In the genomic region with DNA sequence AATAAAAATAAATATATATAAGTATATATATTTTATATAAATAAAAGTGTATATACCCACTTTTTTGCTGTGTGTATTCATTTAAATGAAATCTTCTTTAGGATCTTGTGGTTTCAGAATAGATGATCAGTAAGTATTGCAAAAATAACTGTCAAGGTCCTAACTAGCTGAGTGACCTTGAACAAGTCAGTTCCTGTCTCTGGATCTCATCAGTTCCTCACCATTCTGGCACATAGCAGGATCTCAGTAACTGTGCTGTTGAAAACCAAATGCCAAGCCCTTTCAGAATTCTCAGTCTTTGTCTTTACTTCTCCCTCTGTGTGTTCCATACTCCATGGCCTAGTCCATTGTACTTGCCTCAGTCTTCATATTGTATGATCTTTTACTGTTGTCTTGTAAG, we compare ENCODE assay signal across 19 cellular contexts.
DNase-seq lines count a peak whose midpoint lies in the region; ATAC-seq and TF ChIP-seq lines count a peak whose summit lies in the region.
"Had no signal": no experiment of that assay in that cellular context is flagged by ENCODE, and none has a peak within 500 bp of the region (broad histone marks: within the 10 kb centered on the region; RNA-seq: fewer than 3 reads in every experiment).

No MANE protein-coding gene starts in this region.

- no peaks in the 10 kb centered on the region for H3K27me3 Mint-ChIP-seq in T-cell

- H3K4me3 ChIP-seq in OCI-LY7 (ENCODE audit: low read depth, low read length, poor library complexity, severe bottlenecking) (no peak overlapping the region), epithelial cell of esophagus (ENCODE audit: low read length) (no peak overlapping the region), mucosa of descending colon (no peak overlapping the region)
- H3K4me3 ChIP-seq: HAP-1, SJCRH30 had no signal

- intact Hi-C loops in OCI-LY7 (cut with micrococcal nuclease; ENCODE audit: unreplicated experiment) (no loop called here), mucosa of descending colon (cut with DNase I, micrococcal nuclease) (no loop called here)

- no peaks in the 10 kb centered on the region for H3K9me3 Mint-ChIP-seq in T-cell

- H3K36me3 ChIP-seq in OCI-LY7 (ENCODE audit: insufficient read depth, low read length) (no peaks in the 10 kb centered on the region; the same call in 1 of the 2 replicates), mucosa of descending colon (ENCODE audit: low read depth) (no peaks in the 10 kb centered on the region)
- H3K36me3 ChIP-seq: HAP-1, SJCRH30 had no signal

- H3K79me2 ChIP-seq in OCI-LY7 (ENCODE audit: insufficient read depth, low read depth, low read length) = no peaks in the 10 kb centered on the region

- CTCF ChIA-PET in OCI-LY7 (lab: Charles Lee; ENCODE audit: unreplicated experiment) = no interaction called here
- CTCF ChIA-PET in T-cell (lab: Charles Lee) = no interaction called here

- no peak overlapping the region for H3K4me3 Mint-ChIP-seq in T-cell

- peaks cover 15 to 41% (median 31%) of the 10 kb centered on the region in 3 donors for H3K4me1 Mint-ChIP-seq in T-cell

- no peak overlapping the region for H2AFZ ChIP-seq in OCI-LY7 (ENCODE audit: low read length)

- H3K27ac Mint-ChIP-seq in T-cell = no peak overlapping the region

- POLR2A ChIA-PET in OCI-LY7 (lab: Charles Lee) (interaction anchor here (0.8 to 2.5 kb wide), 3 partner anchors 20 to 99 kb away, joined by 3 to 8 read pairs (median 4); no protein-coding TSS in a partner anchor), T-cell (lab: Charles Lee) (no interaction called here)

- peak overlapping the region; percentile 56 for H3K4me2 ChIP-seq in OCI-LY7 (ENCODE audit: low read length)

- H3K9me2 ChIP-seq in OCI-LY7 (ENCODE audit: insufficient read depth, low read length) = no peaks in the 10 kb centered on the region

- ATAC-seq in mucosa of descending colon (no peak), GM21529 (IDR thresholded peaks at IDR 0.05; ENCODE audit: unreplicated experiment) (no peak), T-cell (replicated peaks in 1 of 4) (no peak)

- DNase-seq in NOMO-1 treated with DMSO at 0.1 percent for 48 hours (lab: John Stamatoyannopoulos, UW; ENCODE audit: unreplicated experiment) (peak; percentile 59), NOMO-1 treated with dmso at 0.1 percent for 144 hours (lab: John Stamatoyannopoulos, UW; ENCODE audit: unreplicated experiment) (no peak), OCI-LY7 (ENCODE audit: low spot score) (peak; percentile 37), epithelial cell of esophagus (ENCODE audit: low read depth) (peak; percentile 7), mucosa of descending colon (no peak), NCI-H1105 (lab: John Stamatoyannopoulos, UW) (no peak), T-cell (no peak)
- DNase-seq: DMS53, IMR-90, NCI-H1048, NCI-H187, NCI-H2171, NCI-H446 treated with DMSO at 0.1 percent for 48 hours, NCI-H774, SJCRH30 had no signal

- no peaks in the 10 kb centered on the region for H3K36me3 Mint-ChIP-seq in T-cell

- no peak for TF ChIP-seq CTCF in OCI-LY7 (conservative IDR thresholded peaks at IDR 0.05; ENCODE audit: low read length)
- TF ChIP-seq CTCF in epithelial cell of esophagus (IDR thresholded peaks at IDR 0.05; ENCODE audit: insufficient read depth, low read depth, low read length, missing control alignments) = no peak
- no peak for TF ChIP-seq CTCF in mucosa of descending colon (IDR thresholded peaks at IDR 0.05)

- H4K20me1 ChIP-seq in OCI-LY7 (ENCODE audit: insufficient read depth, low read length) = no peaks in the 10 kb centered on the region

- BruUV-seq in OCI-LY7 (replicated peaks; lab: Mats Ljungman, UMichigan) = no TSS peak

- H3K27ac ChIP-seq in OCI-LY7 (ENCODE audit: low read depth, low read length, poor library complexity, severe bottlenecking) = no peak overlapping the region
- H3K27ac ChIP-seq: 22Rv1, C4-2B had no signal

- H3K9me3 ChIP-seq in OCI-LY7 (ENCODE audit: low read length) (no peaks in the 10 kb centered on the region), mucosa of descending colon (no peaks in the 10 kb centered on the region)
- H3K9me3 ChIP-seq: HAP-1 had no signal

- H3K4me1 ChIP-seq in OCI-LY7 (ENCODE audit: insufficient read depth, low read length, poor library complexity, severe bottlenecking) = peaks cover 58% of the 10 kb centered on the region
- H3K4me1 ChIP-seq in mucosa of descending colon (ENCODE audit: low read depth) = peaks cover 2% of the 10 kb centered on the region
- H3K4me1 ChIP-seq: HAP-1 had no signal

Comparison
In these comparisons a context has a peak if more than half of its experiments do, and no peak if none do; other contexts are left out.
1. DNase-seq: peak in NOMO-1 treated with DMSO at 0.1 percent for 48 hours (single experiment), OCI-LY7 (single experiment) and epithelial cell of esophagus (single experiment); none in NOMO-1 treated with dmso at 0.1 percent for 144 hours (single experiment), mucosa of descending colon (0 of 3), NCI-H1105 (single experiment) and T-cell (0 of 34).